Comparison of ENCODE assay signal across 11 cellular contexts in the genomic region with DNA sequence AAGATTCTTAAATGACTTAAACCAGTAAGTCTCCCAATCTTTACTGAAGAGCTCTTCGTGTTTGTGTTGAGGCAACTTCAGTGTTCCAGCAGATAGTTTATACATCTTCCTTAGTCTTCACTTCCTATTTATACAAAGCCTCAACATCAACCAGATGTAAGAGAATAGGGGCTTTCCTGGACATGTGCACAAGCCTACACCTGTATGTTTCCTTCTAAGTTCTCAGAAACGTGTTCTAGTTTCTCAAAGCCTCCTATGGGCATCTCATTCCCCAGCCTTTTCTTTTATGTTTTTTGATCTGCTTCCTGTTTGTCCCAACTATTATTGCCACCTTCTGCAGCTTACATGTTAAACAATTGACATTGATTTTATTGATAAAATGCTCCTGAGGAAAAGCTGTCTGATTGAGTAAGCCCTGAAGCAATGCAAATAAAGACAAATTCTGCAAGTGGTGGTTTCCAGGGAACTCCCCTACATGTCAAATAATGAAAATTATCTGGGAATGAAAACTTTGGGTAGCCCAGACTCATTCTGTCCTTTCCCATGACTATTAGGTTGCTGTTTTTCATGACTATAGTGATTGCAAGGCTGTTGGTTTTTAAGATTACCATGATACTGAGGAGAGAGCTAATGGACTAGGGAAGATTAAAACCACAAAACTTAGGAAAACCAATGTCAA.
DNase-seq lines count a peak whose midpoint lies in the region; ATAC-seq, FAIRE-seq and TF ChIP-seq lines count a peak whose summit lies in the region.
"Had no signal": no experiment of that assay in that cellular context is flagged by ENCODE, and none has a peak within 500 bp of the region (broad histone marks: within the 10 kb centered on the region; RNA-seq: fewer than 3 reads in every experiment).

No MANE protein-coding gene starts in this region.

- no peaks in the 10 kb centered on the region for H3K36me3 Mint-ChIP-seq in T-helper 17 cell (ENCODE audit: low read depth)

- ATAC-seq in GM18498 (IDR thresholded peaks at IDR 0.05; ENCODE audit: unreplicated experiment) (peak; percentile 62), GM19372 (IDR thresholded peaks at IDR 0.05; ENCODE audit: low read depth, unreplicated experiment) (peak; percentile 65), HG02884 (IDR thresholded peaks at IDR 0.05; ENCODE audit: unreplicated experiment) (peak; percentile 65), T-helper 17 cell (peak; percentile 63), HepG2 (no peak)

- no peak for TF ChIP-seq POLR2A in HepG2 (IDR thresholded peaks at IDR 0.05; ENCODE audit: insufficient read depth in 1 of 2, low read depth in 2 of 2, low read length in 2 of 2)

- DNase-seq in T-helper 17 cell: no peak
- DNase-seq in NCI-H2227 treated with DMSO at 0.1 percent for 48 hours (lab: John Stamatoyannopoulos, UW): no peak
- no peak for DNase-seq in HepG2 (ENCODE audit: low spot score)
- DNase-seq in glomerular visceral epithelial cell (ENCODE audit: extremely low spot score): no peak
- no peak for DNase-seq in head of caudate nucleus
- DNase-seq: NCI-H524 had no signal

- no peaks in the 10 kb centered on the region for H3K4me1 ChIP-seq in HepG2 (ENCODE audit: insufficient read depth, low read length)

- TF ChIP-seq EP300 in HepG2 (IDR thresholded peaks at IDR 0.05; ENCODE audit: low read depth in 2 of 2, low read length in 2 of 2): no peak
- no peak for TF ChIP-seq EP300 in HepG2 (CRISPR knock-in tag; IDR thresholded peaks at IDR 0.05; ENCODE audit: borderline replicate concordance)

- H3K4me3 ChIP-seq in HepG2 (replicated peaks in 1 of 3; ENCODE audit: insufficient read depth in 1 of 3, low read depth in 2 of 3, low read length in 3 of 3): no peak overlapping the region

- no peaks in the 10 kb centered on the region for H3K27me3 Mint-ChIP-seq in T-helper 17 cell
- H3K27me3 Mint-ChIP-seq: CD4-positive, alpha-beta T cell had no signal

- H4K20me1 ChIP-seq in HepG2 (ENCODE audit: insufficient read depth, low read length): no peaks in the 10 kb centered on the region

- no peaks in the 10 kb centered on the region for H3K27me3 ChIP-seq in HepG2 (ENCODE audit: control insufficient read depth in 1 of 2, insufficient read depth in 2 of 2, low read length in 2 of 2)
- H3K27me3 ChIP-seq: neutrophil had no signal

- intact Hi-C loops in HepG2 (cut with micrococcal nuclease; ENCODE audit: unreplicated experiment): no loop called here
- intact Hi-C loops in head of caudate nucleus (cut with DNase I): no loop called here

- H3K4me2 ChIP-seq in HepG2 (ENCODE audit: low read depth, low read length): no peak overlapping the region

- H3K36me3 ChIP-seq in HepG2 (replicated peaks in 1 of 2; ENCODE audit: control insufficient read depth in 1 of 2, insufficient read depth in 2 of 2, low read length in 2 of 2): no peaks in the 10 kb centered on the region
- H3K36me3 ChIP-seq: neutrophil had no signal

- H3K4me1 Mint-ChIP-seq in T-helper 17 cell: peaks cover 14% of the 10 kb centered on the region

- no peak for FAIRE-seq in HepG2 (lab: Jason Lieb, UNC)

- TF ChIP-seq RAD21 in HepG2 (CRISPR knock-in tag; IDR thresholded peaks at IDR 0.05): no peak

- peak overlapping the region; percentile 45 for H3K4me3 Mint-ChIP-seq in T-helper 17 cell
- H3K4me3 Mint-ChIP-seq: CD4-positive, alpha-beta T cell had no signal

- in situ Hi-C loops in HepG2 (cut with HindIII; ENCODE audit: extremely low pct_ligation_motif_present, low pct_unique_long_range_greater_than_20kb): no loop called here

- no TSS peak for BruUV-seq in HepG2 (replicated peaks; lab: Mats Ljungman, UMichigan)

- no peak overlapping the region for H3K9ac ChIP-seq in HepG2 (ENCODE audit: insufficient read depth, low read depth, low read length)

- TF ChIP-seq CTCF in HepG2 (CRISPR knock-in tag; IDR thresholded peaks at IDR 0.05): no peak

- H2AFZ ChIP-seq in HepG2 (ENCODE audit: low read length): no peak overlapping the region

- peaks cover 3% of the 10 kb centered on the region for H3K9me3 ChIP-seq in T-helper 17 cell (ENCODE audit: control insufficient read depth, low read length, poor library complexity, severe bottlenecking)
- H3K9me3 ChIP-seq in HepG2 (ENCODE audit: low read length): peaks cover 56% of the 10 kb centered on the region
- H3K9me3 ChIP-seq: neutrophil had no signal

- CTCF ChIA-PET in HepG2 (lab: Yijun Ruan, JAX; ENCODE audit: low intra/inter-chr PET ratio, low total read pairs): no interaction called here

- peak overlapping the region; percentile 57 for H3K27ac Mint-ChIP-seq in T-helper 17 cell
- H3K27ac Mint-ChIP-seq: CD4-positive, alpha-beta T cell had no signal

- no peak overlapping the region for H3K27ac ChIP-seq in HepG2 (ENCODE audit: extremely low read length, insufficient read depth, low read length)
- H3K27ac ChIP-seq: neutrophil had no signal

- POLR2A ChIA-PET in HepG2 (lab: Yijun Ruan, JAX): no interaction called here

- WGBS in HepG2 (ENCODE audit: low lambda C conversion rate): 6% methylated on average over 2 of the region's 2 CpGs

- H3K79me2 ChIP-seq in HepG2 (ENCODE audit: insufficient read depth, low read length): no peaks in the 10 kb centered on the region

TF ChIP-seq in HepG2, 621 proteins besides CTCF, POLR2A, EP300 and RAD21:
- TF ChIP-seq TOE1 (CRISPR knock-in tag; IDR thresholded peaks at IDR 0.05) (no peak), KMT2A (CRISPR knock-in tag; IDR thresholded peaks at IDR 0.05) (no peak), MED8 (CRISPR knock-in tag; IDR thresholded peaks at IDR 0.05; ENCODE audit: insufficient replicate concordance) (no peak), ZNF878 (CRISPR knock-in tag; IDR thresholded peaks at IDR 0.05) (no peak), ZNF674 (CRISPR knock-in tag; IDR thresholded peaks at IDR 0.05; ENCODE audit: low read depth) (no peak), ZNF850 (CRISPR knock-in tag; conservative IDR thresholded peaks at IDR 0.05) (no peak), SMARCE1 (IDR thresholded peaks at IDR 0.05; ENCODE audit: borderline replicate concordance) (no peak), NFYC (CRISPR knock-in tag; IDR thresholded peaks at IDR 0.05) (no peak), ZNF570 (CRISPR knock-in tag; IDR thresholded peaks at IDR 0.05; ENCODE audit: borderline replicate concordance) (no peak), ZNF713 (CRISPR knock-in tag; IDR thresholded peaks at IDR 0.05) (no peak), PAF1 (CRISPR knock-in tag; IDR thresholded peaks at IDR 0.05) (no peak)
- TF ChIP-seq, protein P1, sequence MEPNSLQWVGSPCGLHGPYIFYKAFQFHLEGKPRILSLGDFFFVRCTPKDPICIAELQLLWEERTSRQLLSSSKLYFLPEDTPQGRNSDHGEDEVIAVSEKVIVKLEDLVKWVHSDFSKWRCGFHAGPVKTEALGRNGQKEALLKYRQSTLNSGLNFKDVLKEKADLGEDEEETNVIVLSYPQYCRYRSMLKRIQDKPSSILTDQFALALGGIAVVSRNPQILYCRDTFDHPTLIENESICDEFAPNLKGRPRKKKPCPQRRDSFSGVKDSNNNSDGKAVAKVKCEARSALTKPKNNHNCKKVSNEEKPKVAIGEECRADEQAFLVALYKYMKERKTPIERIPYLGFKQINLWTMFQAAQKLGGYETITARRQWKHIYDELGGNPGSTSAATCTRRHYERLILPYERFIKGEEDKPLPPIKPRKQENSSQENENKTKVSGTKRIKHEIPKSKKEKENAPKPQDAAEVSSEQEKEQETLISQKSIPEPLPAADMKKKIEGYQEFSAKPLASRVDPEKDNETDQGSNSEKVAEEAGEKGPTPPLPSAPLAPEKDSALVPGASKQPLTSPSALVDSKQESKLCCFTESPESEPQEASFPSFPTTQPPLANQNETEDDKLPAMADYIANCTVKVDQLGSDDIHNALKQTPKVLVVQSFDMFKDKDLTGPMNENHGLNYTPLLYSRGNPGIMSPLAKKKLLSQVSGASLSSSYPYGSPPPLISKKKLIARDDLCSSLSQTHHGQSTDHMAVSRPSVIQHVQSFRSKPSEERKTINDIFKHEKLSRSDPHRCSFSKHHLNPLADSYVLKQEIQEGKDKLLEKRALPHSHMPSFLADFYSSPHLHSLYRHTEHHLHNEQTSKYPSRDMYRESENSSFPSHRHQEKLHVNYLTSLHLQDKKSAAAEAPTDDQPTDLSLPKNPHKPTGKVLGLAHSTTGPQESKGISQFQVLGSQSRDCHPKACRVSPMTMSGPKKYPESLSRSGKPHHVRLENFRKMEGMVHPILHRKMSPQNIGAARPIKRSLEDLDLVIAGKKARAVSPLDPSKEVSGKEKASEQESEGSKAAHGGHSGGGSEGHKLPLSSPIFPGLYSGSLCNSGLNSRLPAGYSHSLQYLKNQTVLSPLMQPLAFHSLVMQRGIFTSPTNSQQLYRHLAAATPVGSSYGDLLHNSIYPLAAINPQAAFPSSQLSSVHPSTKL (CRISPR knock-in tag; IDR thresholded peaks at IDR 0.05): no peak
- TF ChIP-seq, protein P2, sequence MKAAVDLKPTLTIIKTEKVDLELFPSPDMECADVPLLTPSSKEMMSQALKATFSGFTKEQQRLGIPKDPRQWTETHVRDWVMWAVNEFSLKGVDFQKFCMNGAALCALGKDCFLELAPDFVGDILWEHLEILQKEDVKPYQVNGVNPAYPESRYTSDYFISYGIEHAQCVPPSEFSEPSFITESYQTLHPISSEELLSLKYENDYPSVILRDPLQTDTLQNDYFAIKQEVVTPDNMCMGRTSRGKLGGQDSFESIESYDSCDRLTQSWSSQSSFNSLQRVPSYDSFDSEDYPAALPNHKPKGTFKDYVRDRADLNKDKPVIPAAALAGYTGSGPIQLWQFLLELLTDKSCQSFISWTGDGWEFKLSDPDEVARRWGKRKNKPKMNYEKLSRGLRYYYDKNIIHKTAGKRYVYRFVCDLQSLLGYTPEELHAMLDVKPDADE (CRISPR knock-in tag; IDR thresholded peaks at IDR 0.05): no peak
- TF ChIP-seq, protein P3, sequence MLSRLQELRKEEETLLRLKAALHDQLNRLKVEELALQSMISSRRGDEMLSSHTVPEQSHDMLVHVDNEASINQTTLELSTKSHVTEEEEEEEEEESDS (CRISPR knock-in tag; IDR thresholded peaks at IDR 0.05; ENCODE audit: borderline replicate concordance): no peak
